In genomic region chr17:2396192-2396567, GRCh38 we compare ENCODE assay signal across 8 cellular contexts. TPM values are rescaled to one million over a fixed set of nuclear protein-coding genes. Genes with fewer than 3 reads are reported as not detected.
DNase-seq lines count a peak whose midpoint lies in the region; ATAC-seq and TF ChIP-seq lines count a peak whose summit lies in the region.

No MANE protein-coding gene starts in this region.

- H3K27ac Mint-ChIP-seq in activated naive CD4-positive, alpha-beta T cell treated with anti-CD3 and anti-CD28 coated beads for 36 hours: peak overlapping the region; percentile 63

- ATAC-seq in right lobe of liver (no peak), HG02678 (IDR thresholded peaks at IDR 0.05; ENCODE audit: unreplicated experiment) (no peak), GM19455 (IDR thresholded peaks at IDR 0.05; ENCODE audit: unreplicated experiment) (no peak)

- TF ChIP-seq POLR2A in adrenal gland (IDR thresholded peaks at IDR 0.05) (no peak), right lobe of liver (IDR thresholded peaks at IDR 0.05) (no peak), tibial nerve (IDR thresholded peaks at IDR 0.05) (no peak)

- H3K4me3 ChIP-seq in adrenal gland (peak overlapping the region in 1 of 4 donors; percentile 47), right lobe of liver (no peak overlapping the region), tibial nerve (peak overlapping the region; percentile 11 to 46 (median 34))

- peak overlapping the region; percentile 62 for H3K4me3 Mint-ChIP-seq in activated naive CD4-positive, alpha-beta T cell treated with anti-CD3 and anti-CD28 coated beads for 36 hours

- intact Hi-C loops in activated naive CD4-positive, alpha-beta T cell treated with anti-CD3 and anti-CD28 coated beads for 36 hours (cut with micrococcal nuclease): loop anchor here (10.0 kb wide), 1 partner anchor 1749 kb away; the partner anchor contains the start of genes CYB5D2 and ZZEF1
- intact Hi-C loops in adrenal gland (cut with DNase I): no loop called here
- intact Hi-C loops in right lobe of liver (cut with DNase I): no loop called here

- no peaks in the 10 kb centered on the region for H3K27me3 Mint-ChIP-seq in activated naive CD4-positive, alpha-beta T cell treated with anti-CD3 and anti-CD28 coated beads for 36 hours (ENCODE audit: low read depth)

- H3K27me3 ChIP-seq in adrenal gland: no peaks in the 10 kb centered on the region
- no peaks in the 10 kb centered on the region for H3K27me3 ChIP-seq in right lobe of liver
- H3K27me3 ChIP-seq in tibial nerve: no peaks in the 10 kb centered on the region

- H3K9me3 ChIP-seq in adrenal gland (replicated peaks in 1 of 3): no peaks in the 10 kb centered on the region
- H3K9me3 ChIP-seq in right lobe of liver: no peaks in the 10 kb centered on the region
- H3K9me3 ChIP-seq in tibial nerve: no peaks in the 10 kb centered on the region

- TF ChIP-seq EP300 in tibial nerve (IDR thresholded peaks at IDR 0.05): no peak

- no peak for TF ChIP-seq CTCF in adrenal gland (IDR thresholded peaks at IDR 0.05)
- no peak for TF ChIP-seq CTCF in right lobe of liver (IDR thresholded peaks at IDR 0.05)
- no peak for TF ChIP-seq CTCF in tibial nerve (IDR thresholded peaks at IDR 0.05)

- H3K27ac ChIP-seq in adrenal gland (peak overlapping the region; percentile 97 to 99 (median 98)), right lobe of liver (peak overlapping the region; percentile 31 to 99 (median 95)), tibial nerve (peak overlapping the region; percentile 96 to 99 (median 99))

- 37 to 55% (median 47%) methylated on average over 5 to 7 of the region's 7 CpGs for WGBS in adrenal gland, 4 donors
- WGBS in right lobe of liver (ENCODE audit: insufficient coverage, low coverage, low lambda C conversion rate, missing lambda C conversion rate): 50% methylated on average over 2 of the region's 7 CpGs
- 31 to 36% methylated on average over 6 to 7 of the region's 7 CpGs for WGBS in tibial nerve, 2 donors

- DNase-seq in activated naive CD4-positive, alpha-beta T cell treated with anti-CD3 and anti-CD28 coated beads for 36 hours: no peak
- DNase-seq in activated naive CD4-positive, alpha-beta T cell treated with Interleukin-2 at 50 U/mL for 16 hours: no peak
- peak in 1 of 7 donors; percentile 33 for DNase-seq in adrenal gland
- DNase-seq in right lobe of liver: peak in 1 of 3 donors; percentile 50
- no peak for DNase-seq in tibial nerve (ENCODE audit: low spot score in 2 of 2)
- no peak for DNase-seq in HK-2 (ENCODE audit: unreplicated experiment)

- peaks cover 50% of the 10 kb centered on the region for H3K4me1 Mint-ChIP-seq in activated naive CD4-positive, alpha-beta T cell treated with anti-CD3 and anti-CD28 coated beads for 36 hours (ENCODE audit: low read depth)

- H3K9me3 Mint-ChIP-seq in activated naive CD4-positive, alpha-beta T cell treated with anti-CD3 and anti-CD28 coated beads for 36 hours: no peaks in the 10 kb centered on the region

- peaks cover 3% of the 10 kb centered on the region for H3K36me3 Mint-ChIP-seq in activated naive CD4-positive, alpha-beta T cell treated with anti-CD3 and anti-CD28 coated beads for 36 hours (ENCODE audit: low read depth)

- H3K36me3 ChIP-seq in adrenal gland (replicated peaks in 1 of 2) (no peaks in the 10 kb centered on the region), right lobe of liver (no peaks in the 10 kb centered on the region), tibial nerve (no peaks in the 10 kb centered on the region)

- H3K4me1 ChIP-seq in adrenal gland (replicated peaks in 1 of 2): peaks cover 58 to 65% of the 10 kb centered on the region in 2 donors
- peaks cover 0 to 42% (median 19%) of the 10 kb centered on the region in 4 donors for H3K4me1 ChIP-seq in right lobe of liver
- H3K4me1 ChIP-seq in tibial nerve: peaks cover 5 to 67% (median 61%) of the 10 kb centered on the region in 4 donors

- CTCF ChIA-PET in activated naive CD4-positive, alpha-beta T cell treated with anti-CD3 and anti-CD28 coated beads for 36 hours (lab: Charles Lee): no interaction called here

RNA-seq across cellular contexts. Expression of gene MNT, which starts 4.7 kb away (rescaled TPM):
- 10 to 100 TPM; 13.1 to 17.0 TPM for total RNA-seq in activated naive CD4-positive, alpha-beta T cell treated with anti-CD3 and anti-CD28 coated beads for 36 hours
- total RNA-seq in adrenal gland: 10 to 100 TPM in 7 of 8 donors, 1 to 10 TPM in 1; 9.4 to 43.9 (median 20.9) TPM
- 10 to 100 TPM in 1 of 3 donors, 1 to 10 TPM in 2; 4.9 to 30.6 (median 7.7) TPM for polyA plus RNA-seq in adrenal gland
- 10 to 100 TPM in 2 of 6 experiments, 1 to 10 TPM in 4; 3.3 to 12.6 (median 7.0) TPM for total RNA-seq in right lobe of liver
- total RNA-seq in tibial nerve: 10 to 100 TPM; 12.6 to 32.8 (median 14.9) TPM

RNA-seq across cellular contexts. Expression of gene SGSM2, which starts 58.9 kb away (rescaled TPM):
- total RNA-seq in activated naive CD4-positive, alpha-beta T cell treated with anti-CD3 and anti-CD28 coated beads for 36 hours: 10 to 100 TPM; 20.3 to 22.0 TPM
- total RNA-seq in adrenal gland (10 to 100 TPM; 31.3 to 71.8 (median 52.9) TPM), right lobe of liver (10 to 100 TPM in 4 of 6 experiments, 1 to 10 TPM in 2; 6.0 to 17.2 (median 13.2) TPM), tibial nerve (10 to 100 TPM; 31.5 to 93.3 (median 63.7) TPM)
- polyA plus RNA-seq in adrenal gland: 100 to 1,000 TPM in 2 of 3 donors, 10 to 100 TPM in 1; 16.3 to 393 (median 175) TPM

RNA-seq across cellular contexts. Expression of gene TSR1, which starts 59.9 kb away (rescaled TPM):
- total RNA-seq in activated naive CD4-positive, alpha-beta T cell treated with anti-CD3 and anti-CD28 coated beads for 36 hours: 10 to 100 TPM; 51.1 to 51.5 TPM
- total RNA-seq in adrenal gland (10 to 100 TPM; 19.7 to 74.6 (median 26.5) TPM), right lobe of liver (10 to 100 TPM in 5 of 6 experiments, 1 to 10 TPM in 1; 9.7 to 26.2 (median 13.1) TPM), tibial nerve (10 to 100 TPM; 19.6 to 35.7 (median 24.3) TPM)
- 10 to 100 TPM; 12.7 to 29.7 (median 13.6) TPM for polyA plus RNA-seq in adrenal gland

Comparison
In these comparisons a context has a peak if more than half of its experiments do, and no peak if none do; other contexts are left out.
1. H3K4me3 ChIP-seq: peak in tibial nerve (4 of 4); none in right lobe of liver (0 of 3).
2. Peak in every context shown above with its lines, with median percentiles within 50 percentile points of each other: H3K27ac ChIP-seq.